8 cellular contexts compared by ENCODE assay signal in the genomic region with DNA sequence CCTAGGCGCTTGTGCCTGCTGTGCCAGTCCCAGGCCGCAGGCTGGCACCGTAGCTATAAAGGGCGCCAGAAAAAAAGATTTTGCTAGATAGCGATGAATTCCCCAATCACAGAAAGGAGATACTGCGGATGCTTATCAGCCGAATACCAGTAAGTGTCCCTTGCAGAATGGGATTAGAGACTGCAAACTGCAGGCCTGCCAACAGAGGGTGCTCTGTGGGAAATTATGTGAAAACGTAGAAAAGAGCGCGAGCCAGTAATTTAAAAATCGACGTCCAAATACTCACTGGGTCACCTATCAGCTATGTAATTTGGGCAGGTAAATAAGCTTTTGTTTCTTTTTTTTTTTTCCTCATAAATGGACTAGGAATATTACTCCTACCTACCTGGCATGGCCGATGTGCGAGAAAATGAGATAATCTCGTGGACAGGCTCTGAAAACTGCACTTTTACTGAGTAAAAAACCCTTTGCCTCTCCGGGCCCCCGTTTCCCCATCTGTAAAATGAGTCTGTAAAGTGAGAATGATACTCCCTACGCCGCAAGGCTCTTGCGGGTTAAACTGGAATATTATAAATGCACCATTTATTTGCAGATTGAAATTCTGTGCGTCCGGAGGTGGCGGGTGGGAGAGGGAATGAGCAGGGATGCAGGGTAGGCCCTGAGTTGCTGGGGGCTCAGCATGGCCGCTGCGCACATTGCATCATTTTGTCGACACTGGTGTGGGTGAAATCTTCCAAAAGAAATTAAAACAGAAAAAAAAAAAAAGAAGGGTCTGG. TPM values are rescaled to one million over a fixed set of nuclear protein-coding genes. Genes with fewer than 3 reads are reported as not detected.
A peak's percentile ranks its signal among the peaks of the same experiment; 100 is the strongest.
DNase-seq lines count a peak whose midpoint lies in the region; ATAC-seq and TF ChIP-seq lines count a peak whose summit lies in the region.

No MANE protein-coding gene starts in this region.

- CTCF ChIA-PET in AG04449 (lab: Yijun Ruan, JAX), result interaction anchor here (0.6 to 20.1 kb wide), 45 partner anchors 12 to 632 kb away, joined by 3 to 551 read pairs (median 4); a partner anchor contains a TSS

- peak overlapping the region; percentile 75 for H3K4me3 ChIP-seq in AG04449 (ENCODE audit: low read depth, low read length)

- POLR2A ChIA-PET in AG04449 (lab: Yijun Ruan, JAX), result interaction anchor here (1.0 kb wide), 1 partner anchor 158 kb away, joined by 3 read pairs; no protein-coding TSS in a partner anchor

- DNase-seq in AG04449 (ENCODE audit: low read depth, low spot score), result no peak
- peak; percentile 74 for DNase-seq in HT1080 (ENCODE audit: low read depth)
- peak; percentile 69 for DNase-seq in NOMO-1 treated with DMSO at 0.1 percent for 48 hours (lab: John Stamatoyannopoulos, UW; ENCODE audit: unreplicated experiment)
- DNase-seq in activated CD8-positive, alpha-beta memory T cell treated with anti-CD3 and anti-CD28 coated beads, Interleukin-2, amount 50 U/mL, for 24 hours (ENCODE audit: extremely low read depth), result peak; percentile 41
- DNase-seq in epidermal melanocyte (ENCODE audit: insufficient read length, low spot score), result peak; percentile 55
- peak; percentile 75 for DNase-seq in mucosa of gallbladder (ENCODE audit: low spot score)
- peak; percentile 37 for DNase-seq in stimulated activated CD8-positive, alpha-beta memory T cell treated with anti-CD3 and anti-CD28 coated beads, Interleukin-7, amount 100 ng/mL, for 24 hours (ENCODE audit: low read depth)

- peak; percentile 69 for TF ChIP-seq CTCF in AG04449 (IDR thresholded peaks at IDR 0.05; ENCODE audit: insufficient read depth, low read length, missing control alignments)

- peak; percentile 43 for ATAC-seq in GM18861 (IDR thresholded peaks at IDR 0.05; ENCODE audit: unreplicated experiment)

RNA-seq across cellular contexts. Expression of a gene that starts 1.2 kb away (rescaled TPM):
- 20.1 and 34.9 TPM in 2 replicates for total RNA-seq in HT1080 (2014; rRNA removed; shearing (Covaris generic))
- 21.5 and 21.8 TPM in 2 replicates for polyA plus RNA-seq in HT1080 (2015; cell fraction: cytosol; rRNA removed)
- 67.6 and 68.1 TPM in 2 replicates for polyA plus RNA-seq in HT1080 (2015; cell fraction: nucleus; rRNA removed)
- 50.6 TPM for total RNA-seq in mucosa of gallbladder

RNA-seq across cellular contexts. Expression of a gene that starts 26.8 kb away (rescaled TPM):
- total RNA-seq in HT1080 (2014; rRNA removed; shearing (Covaris generic)), result 0.19 and 0.23 TPM in 2 replicates
- polyA plus RNA-seq in HT1080 (2015; cell fraction: cytosol; rRNA removed), result 0.01 and 0.03 TPM in 2 replicates
- 0.05 and 0.06 TPM in 2 replicates for polyA plus RNA-seq in HT1080 (2015; cell fraction: nucleus; rRNA removed)
- 0.14 TPM for total RNA-seq in mucosa of gallbladder
